29 cellular contexts compared by ENCODE assay signal in genomic region chr6:107243471-107243870, GRCh38.
"Had no signal": no experiment of that assay in that cellular context is flagged by ENCODE, and none has a peak within 500 bp of the region (broad histone marks: within the 10 kb centered on the region; RNA-seq: fewer than 3 reads in every experiment).

No MANE protein-coding gene starts in this region.

- H3K27ac ChIP-seq: ascending aorta, cardiac muscle cell had no signal

- H3K27me3 ChIP-seq: ascending aorta, cardiac muscle cell had no signal

- DNase-seq: activated B cell treated with CpG ODN at 0.5 μM for 24 hours; activated CD4-positive, alpha-beta memory T cell treated with anti-CD3 and anti-CD28 coated beads for 36 hours; activated CD4-positive, alpha-beta T cell treated with anti-CD3 and anti-CD28 coated beads for 4 hours; activated CD4-positive, alpha-beta T cell treated with anti-CD3 and anti-CD28 coated beads, Interleukin-2, amount 10 ng/mL, durations not matched to agents 24 days and 14 days; activated CD4-positive, alpha-beta T cell treated with anti-CD3 and anti-CD28 coated beads, Interleukin-2, amount 50 U/mL, for 1 hour; activated CD4-positive, alpha-beta T cell treated with anti-CD3 and anti-CD28 coated beads, Interleukin-2, amount 50 U/mL, for 4 hours; activated CD4-positive, CD25-positive, alpha-beta regulatory T cell treated with anti-CD3 and anti-CD28 coated beads, Interleukin-2, amount 50 U/mL, for 72 hours; activated CD8-positive, alpha-beta memory T cell treated with anti-CD3 and anti-CD28 coated beads, Interleukin-2, amount 50 U/mL, for 4 hours; activated CD8-positive, alpha-beta T cell treated with anti-CD3 and anti-CD28 coated beads for 36 hours; activated effector memory CD4-positive, alpha-beta T cell treated with Interleukin-2 at 50 U/mL for 16 hours; activated gamma-delta T cell; activated naive CD4-positive, alpha-beta T cell treated with anti-CD3 and anti-CD28 coated beads, Interleukin-2, amount 10 ng/mL, durations not matched to agents 7 days and 5 days; activated naive CD4-positive, alpha-beta T cell treated with Interleukin-2 at 50 U/mL for 16 hours; activated naive CD8-positive, alpha-beta T cell treated with anti-CD3 and anti-CD28 coated beads, Interleukin-2, amount 10 ng/mL, durations not matched to agents 7 days and 5 days; activated naive CD8-positive, alpha-beta T cell treated with anti-CD3 and anti-CD28 coated beads, Interleukin-2, amount 50 U/mL, for 24 hours; activated T-cell treated with anti-CD3 and anti-CD28 coated beads for 4 hours; activated T-cell treated with anti-CD3 and anti-CD28 coated beads, Interleukin-2, amount 50 U/mL, for 1 hour; activated T-cell treated with anti-CD3 and anti-CD28 coated beads, Interleukin-2, amount 50 U/mL, for 4 hours; activated T-cell treated with anti-CD3 and anti-CD28 coated beads, Interleukin-2, amount 50 U/mL, for 72 hours; amygdala; anterior cingulate cortex; caudate nucleus; cerebellar nuclear complex; T-helper 1 cell; T-helper 2 cell; T-helper 9 cell had no signal

- ATAC-seq: activated CD8-positive, alpha-beta T cell treated with anti-CD3 and anti-CD28 coated beads for 36 hours; activated naive CD8-positive, alpha-beta T cell treated with anti-CD3 and anti-CD28 coated beads, Interleukin-2, amount 50 U/mL, for 24 hours; activated T-cell treated with anti-CD3 and anti-CD28 coated beads, Interleukin-2, amount 50 U/mL, for 4 hours; activated T-cell treated with anti-CD3 and anti-CD28 coated beads, Interleukin-2, amount 50 U/mL, for 72 hours; activated T-helper 17 cell treated with anti-CD3 and anti-CD28 coated beads, Interleukin-2, amount 50 U/mL, for 72 hours had no signal

- H3K4me3 ChIP-seq: ascending aorta, cardiac muscle cell had no signal

- H3K4me1 ChIP-seq: ascending aorta had no signal

- H3K9me3 ChIP-seq: ascending aorta had no signal

- H3K36me3 ChIP-seq: ascending aorta, cardiac muscle cell had no signal
